8 cellular contexts compared by ENCODE assay signal in the genomic region with DNA sequence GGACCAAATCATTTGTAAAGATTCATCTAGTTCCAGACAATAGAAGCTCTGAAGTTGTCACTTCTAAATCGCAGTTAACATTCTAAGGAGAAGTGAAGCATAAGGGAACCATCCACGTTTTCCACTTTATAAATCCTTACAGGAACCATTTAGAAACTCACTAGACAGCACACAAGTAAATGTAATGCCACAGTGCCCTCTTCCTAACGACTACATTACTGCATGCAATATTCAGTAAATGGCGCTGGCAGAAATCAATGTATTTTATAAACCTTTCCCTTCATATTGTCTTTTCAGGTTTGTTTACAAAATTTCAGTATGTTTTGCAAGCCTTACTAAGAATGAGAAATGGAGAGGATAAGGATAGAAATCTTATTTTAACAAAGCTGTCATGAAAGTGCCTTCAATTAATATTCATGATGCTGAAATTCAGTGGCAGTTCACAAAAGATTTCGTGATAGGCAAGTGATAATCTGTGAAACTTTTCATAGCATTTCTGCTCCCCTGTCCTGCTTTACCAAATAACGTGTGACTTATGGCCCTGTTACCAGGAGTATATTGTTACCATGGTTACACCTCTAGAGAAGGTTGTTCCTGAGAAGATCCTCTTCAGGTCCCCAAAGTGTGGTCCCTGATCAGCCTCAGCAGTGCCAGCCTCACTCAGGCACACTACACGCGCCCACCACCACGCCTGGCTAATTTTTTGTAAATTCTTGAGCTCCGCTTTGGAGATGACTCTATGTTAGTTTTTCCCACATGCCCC. TPM values are rescaled to one million over a fixed set of nuclear protein-coding genes. Genes with fewer than 3 reads are reported as not detected.
DNase-seq lines count a peak whose midpoint lies in the region; ATAC-seq and TF ChIP-seq lines count a peak whose summit lies in the region.

No MANE protein-coding gene starts in this region.

- H3K27ac ChIP-seq in 22Rv1 (no peak overlapping the region), cardiac muscle cell (no peak overlapping the region)

- H3K27me3 ChIP-seq in GM06990 (replicated peaks; ENCODE audit: control insufficient read depth, insufficient read depth, low read length): no peaks in the 10 kb centered on the region
- H3K27me3 ChIP-seq in cardiac muscle cell: no peaks in the 10 kb centered on the region

- H3K4me3 Mint-ChIP-seq in activated T-helper 2 cell treated with anti-CD3 and anti-CD28 coated beads, Interferon-gamma antibody, Interleukin-2, Interleukin-4, amounts not matched to agents 10 μg/mL and 5 μg/mL and 100 μg/mL, durations not matched to agents 14 hours and 24 hours and 36 hours (ENCODE audit: low read depth): peak overlapping the region; percentile 33

- no peak overlapping the region for H3K27ac Mint-ChIP-seq in activated T-helper 2 cell treated with anti-CD3 and anti-CD28 coated beads, Interferon-gamma antibody, Interleukin-2, Interleukin-4, amounts not matched to agents 10 μg/mL and 5 μg/mL and 100 μg/mL, durations not matched to agents 14 hours and 24 hours and 36 hours

- no peaks in the 10 kb centered on the region for H3K27me3 Mint-ChIP-seq in activated T-helper 2 cell treated with anti-CD3 and anti-CD28 coated beads, Interferon-gamma antibody, Interleukin-2, Interleukin-4, amounts not matched to agents 10 μg/mL and 5 μg/mL and 100 μg/mL, durations not matched to agents 14 hours and 24 hours and 36 hours (ENCODE audit: low read depth)

- H3K36me3 ChIP-seq in GM06990 (ENCODE audit: control insufficient read depth, insufficient read depth, low read length) (no peaks in the 10 kb centered on the region), cardiac muscle cell (no peaks in the 10 kb centered on the region)

- DNase-seq in GM06990 (ENCODE audit: extremely low read depth, insufficient read length): no peak
- DNase-seq in NCI-H2227 treated with DMSO at 0.1 percent for 48 hours (lab: John Stamatoyannopoulos, UW): peak; percentile 17
- DNase-seq in activated T-helper 2 cell treated with anti-CD3 and anti-CD28 coated beads, Interferon-gamma antibody, Interleukin-2, Interleukin-4, amounts not matched to agents 10 μg/mL and 5 μg/mL and 100 μg/mL, durations not matched to agents 14 hours and 24 hours and 36 hours (ENCODE audit: low spot score): no peak
- DNase-seq in cardiac muscle cell (ENCODE audit: low read depth in 1 of 2, low spot score in 1 of 2): peak; percentile 66 to 79
- DNase-seq in skeletal muscle cell (ENCODE audit: low read depth): peak; percentile 24

- H3K36me3 Mint-ChIP-seq in activated T-helper 2 cell treated with anti-CD3 and anti-CD28 coated beads, Interferon-gamma antibody, Interleukin-2, Interleukin-4, amounts not matched to agents 10 μg/mL and 5 μg/mL and 100 μg/mL, durations not matched to agents 14 hours and 24 hours and 36 hours (ENCODE audit: low read depth): no peaks in the 10 kb centered on the region

- no peak overlapping the region for H3K4me3 ChIP-seq in GM06990 (replicated peaks; ENCODE audit: low read depth, low read length)
- no peak overlapping the region for H3K4me3 ChIP-seq in cardiac muscle cell
- no peak overlapping the region for H3K4me3 ChIP-seq in skeletal muscle cell (ENCODE audit: low read depth, low read length)

- peaks cover 11% of the 10 kb centered on the region for H3K4me1 Mint-ChIP-seq in activated T-helper 2 cell treated with anti-CD3 and anti-CD28 coated beads, Interferon-gamma antibody, Interleukin-2, Interleukin-4, amounts not matched to agents 10 μg/mL and 5 μg/mL and 100 μg/mL, durations not matched to agents 14 hours and 24 hours and 36 hours (ENCODE audit: low read depth)

- peak; percentile 40 for ATAC-seq in HG02884 (IDR thresholded peaks at IDR 0.05; ENCODE audit: unreplicated experiment)
- no peak for ATAC-seq in activated CD4-positive, CD25-positive, alpha-beta regulatory T cell treated with anti-CD3 and anti-CD28 coated beads, Interleukin-2, amount 50 U/mL, for 24 hours

- intact Hi-C loops in activated T-helper 2 cell treated with anti-CD3 and anti-CD28 coated beads, Interferon-gamma antibody, Interleukin-2, Interleukin-4, amounts not matched to agents 10 μg/mL and 5 μg/mL and 100 μg/mL, durations not matched to agents 14 hours and 24 hours and 36 hours (cut with micrococcal nuclease): loop anchor here (1.0 to 10.0 kb wide), 3 partner anchors 64 to 1051 kb away; no protein-coding TSS in a partner anchor

- no peaks in the 10 kb centered on the region for H3K9me3 ChIP-seq in cardiac muscle cell (ENCODE audit: low read depth)

- peaks cover 2% of the 10 kb centered on the region for H3K4me1 ChIP-seq in cardiac muscle cell (ENCODE audit: low read depth)

- TF ChIP-seq CTCF in 22Rv1 (IDR thresholded peaks at IDR 0.05) (peak; percentile 79), GM06990 (IDR thresholded peaks at IDR 0.05; ENCODE audit: insufficient read depth, low read length, poor library complexity, severe bottlenecking) (peak; percentile 53), cardiac muscle cell (IDR thresholded peaks at IDR 0.05; ENCODE audit: low read depth, low read length) (peak; percentile 74)

- no peaks in the 10 kb centered on the region for H3K9me3 Mint-ChIP-seq in activated T-helper 2 cell treated with anti-CD3 and anti-CD28 coated beads, Interferon-gamma antibody, Interleukin-2, Interleukin-4, amounts not matched to agents 10 μg/mL and 5 μg/mL and 100 μg/mL, durations not matched to agents 14 hours and 24 hours and 36 hours

RNA-seq across cellular contexts. Expression of gene TMA16, which starts 54.2 kb away (rescaled TPM):
- total RNA-seq in activated T-helper 2 cell treated with anti-CD3 and anti-CD28 coated beads, Interferon-gamma antibody, Interleukin-2, Interleukin-4, amounts not matched to agents 10 μg/mL and 5 μg/mL and 100 μg/mL, durations not matched to agents 14 hours and 24 hours and 36 hours: 75.5 and 81.3 TPM in 2 replicates
- 36.2 and 45.3 TPM in 2 replicates for total RNA-seq in cardiac muscle cell
- polyA plus RNA-seq in cardiac muscle cell: 28.6 and 37.1 TPM in 2 replicates

Comparison
In these comparisons a context has a peak if more than half of its experiments do, and no peak if none do; other contexts are left out.
1. DNase-seq: peak in NCI-H2227 treated with DMSO at 0.1 percent for 48 hours (single experiment), cardiac muscle cell (2 of 2) and skeletal muscle cell (single experiment); none in GM06990 (single experiment) and activated T-helper 2 cell treated with anti-CD3 and anti-CD28 coated beads, Interferon-gamma antibody, Interleukin-2, Interleukin-4, amounts not matched to agents 10 μg/mL and 5 μg/mL and 100 μg/mL, durations not matched to agents 14 hours and 24 hours and 36 hours (single experiment).
2. Peak in every context shown above with its lines, with median percentiles within 50 percentile points of each other: CTCF ChIP-seq.